27 cellular contexts compared by ENCODE assay signal in the genomic region with DNA sequence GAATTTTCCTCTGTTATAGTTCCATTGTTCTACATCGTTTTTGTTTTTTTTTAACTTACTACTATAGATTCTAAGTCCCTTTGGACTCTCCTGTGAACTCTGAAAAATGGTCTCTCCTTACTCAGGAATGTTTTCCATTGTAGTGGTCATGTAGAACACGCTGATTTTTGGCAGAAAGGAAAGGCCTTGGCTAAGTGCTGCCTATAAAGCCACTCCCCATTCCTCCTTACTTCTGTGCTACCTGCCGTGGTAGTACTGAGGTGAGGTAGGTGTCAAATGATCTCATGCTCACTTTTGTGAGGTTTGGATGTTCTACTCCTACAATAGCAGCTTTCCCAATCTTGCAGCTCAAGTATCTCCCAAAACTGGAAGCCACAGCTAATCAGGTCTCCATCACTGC.
"Had no signal": no experiment of that assay in that cellular context is flagged by ENCODE, and none has a peak within 500 bp of the region (broad histone marks: within the 10 kb centered on the region; RNA-seq: fewer than 3 reads in every experiment).

No MANE protein-coding gene starts in this region.

- H3K9me3 ChIP-seq: gastrocnemius medialis had no signal

- H3K4me1 ChIP-seq: esophagus squamous epithelium, gastrocnemius medialis, heart right ventricle, left lung had no signal

- DNase-seq: dermis blood vessel endothelial cell; effector CD8-positive, alpha-beta T cell; effector memory CD8-positive, alpha-beta T cell; endodermal cell; erythroblast; esophagus squamous epithelium; foreskin fibroblast; foreskin melanocyte; gastrocnemius medialis; glutamatergic neuron; head of caudate nucleus; heart right ventricle; hippocampal formation; left cardiac atrium; left lung; left ventricle myocardium superior; mammary epithelial cell; mucosa of descending colon; naive B cell had no signal

- H3K4me3 ChIP-seq: coronary artery, esophagus squamous epithelium, gastrocnemius medialis, heart right ventricle, left lung, lung, mucosa of descending colon had no signal

- H3K27ac ChIP-seq: coronary artery, epithelial cell of prostate, esophagus squamous epithelium, gastrocnemius medialis, heart right ventricle, left lung had no signal

- FAIRE-seq: colon, endometrium, islet of Langerhans, keratinocyte had no signal

- H3K27me3 ChIP-seq: esophagus squamous epithelium, gastrocnemius medialis, heart right ventricle, left lung had no signal

- H3K36me3 ChIP-seq: esophagus squamous epithelium, gastrocnemius medialis, heart right ventricle, left lung had no signal

- ATAC-seq: effector memory CD8-positive, alpha-beta T cell; esophagus mucosa; gastrocnemius medialis; heart right ventricle; left cardiac atrium; left lung; left ventricle myocardium superior; mucosa of descending colon had no signal
